8 cellular contexts compared by ENCODE assay signal in genomic region chr9:37591775-37592107, GRCh38. TPM values are rescaled to one million over a fixed set of nuclear protein-coding genes. Genes with fewer than 3 reads are reported as not detected.
DNase-seq lines count a peak whose midpoint lies in the region; ATAC-seq and TF ChIP-seq lines count a peak whose summit lies in the region.

No MANE protein-coding gene starts in this region.

- peaks cover 20% of the 10 kb centered on the region for H3K27me3 ChIP-seq in OCI-LY3 (ENCODE audit: low read depth, low read length)

- no peaks in the 10 kb centered on the region for H3K36me3 Mint-ChIP-seq in endothelial cell (ENCODE audit: low read depth, unreplicated experiment)
- H3K36me3 Mint-ChIP-seq in progenitor cell of endocrine pancreas (ENCODE audit: insufficient read depth) = peaks cover 2% of the 10 kb centered on the region

- H3K4me1 Mint-ChIP-seq in endothelial cell (ENCODE audit: unreplicated experiment) (peaks cover 8% of the 10 kb centered on the region), progenitor cell of endocrine pancreas (ENCODE audit: low read depth) (peaks cover 13% of the 10 kb centered on the region)

- DNase-seq in endothelial cell (ENCODE audit: low spot score) (no peak), progenitor cell of endocrine pancreas (ENCODE audit: low spot score, unreplicated experiment) (no peak), NOMO-1 treated with dmso at 0.1 percent for 144 hours (lab: John Stamatoyannopoulos, UW; ENCODE audit: unreplicated experiment) (no peak), T1000 (lab: John Stamatoyannopoulos, UW) (no peak), GM10266 (ENCODE audit: extremely low spot score) (no peak)

- H2AFZ ChIP-seq in OCI-LY3 (ENCODE audit: low read depth, low read length) = no peak overlapping the region

- TF ChIP-seq CTCF in OCI-LY3 (IDR thresholded peaks at IDR 0.05; ENCODE audit: low read depth, low read length) (no peak), endothelial cell (IDR thresholded peaks at IDR 0.05; ENCODE audit: unreplicated experiment) (no peak), progenitor cell of endocrine pancreas (IDR thresholded peaks at IDR 0.05; ENCODE audit: unreplicated experiment) (no peak), GM10266 (IDR thresholded peaks at IDR 0.05; ENCODE audit: control insufficient read depth, insufficient read depth, low read depth, missing control alignments) (no peak)

- no peaks in the 10 kb centered on the region for H3K27me3 Mint-ChIP-seq in endothelial cell (ENCODE audit: unreplicated experiment)
- peaks cover 15% of the 10 kb centered on the region for H3K27me3 Mint-ChIP-seq in progenitor cell of endocrine pancreas

- peaks cover 58% of the 10 kb centered on the region for H3K79me2 ChIP-seq in OCI-LY3 (ENCODE audit: low read length)

- H3K4me3 Mint-ChIP-seq in endothelial cell (ENCODE audit: unreplicated experiment) (peak overlapping the region; percentile 98), progenitor cell of endocrine pancreas (ENCODE audit: low read depth) (peak overlapping the region; percentile 90)

- H3K4me1 ChIP-seq in ES-I3 (ENCODE audit: insufficient read depth, low read length) = no peaks in the 10 kb centered on the region
- peaks cover 26% of the 10 kb centered on the region for H3K4me1 ChIP-seq in OCI-LY3 (ENCODE audit: low read length)

- ATAC-seq in HG02970 (IDR thresholded peaks at IDR 0.05; ENCODE audit: low FRiP score, unreplicated experiment) = no peak

- H3K9me3 ChIP-seq in ES-I3 (ENCODE audit: control insufficient read depth, insufficient read depth, low read length) (no peaks in the 10 kb centered on the region), OCI-LY3 (ENCODE audit: insufficient read depth, low read length) (no peaks in the 10 kb centered on the region)

- H4K20me1 ChIP-seq in OCI-LY3 (ENCODE audit: insufficient read depth, low read length) = peaks cover 25% of the 10 kb centered on the region

- peak overlapping the region; percentile 99 for H3K4me3 ChIP-seq in OCI-LY3 (ENCODE audit: low read length)

- H3K9me3 Mint-ChIP-seq in endothelial cell (ENCODE audit: unreplicated experiment) (no peaks in the 10 kb centered on the region), progenitor cell of endocrine pancreas (ENCODE audit: low read depth) (no peaks in the 10 kb centered on the region)

- peak overlapping the region; percentile 73 for H3K27ac ChIP-seq in OCI-LY3 (ENCODE audit: low read length)

- peak overlapping the region; percentile 96 for H3K4me2 ChIP-seq in OCI-LY3 (ENCODE audit: low read length)

- H3K36me3 ChIP-seq in ES-I3 (ENCODE audit: insufficient read depth, low read length) (peaks cover 6% of the 10 kb centered on the region), OCI-LY3 (replicated peaks; ENCODE audit: low read depth, low read length) (peaks cover 26% of the 10 kb centered on the region)

- H3K27ac Mint-ChIP-seq in endothelial cell (ENCODE audit: unreplicated experiment) (peak overlapping the region; percentile 18), progenitor cell of endocrine pancreas (peak overlapping the region; percentile 97)

- H3K9ac ChIP-seq in ES-I3 (ENCODE audit: low read depth, low read length) (peak overlapping the region; percentile 91), OCI-LY3 (ENCODE audit: low read length) (peak overlapping the region; percentile 98)

RNA-seq across cellular contexts. Expression of gene TOMM5, which starts 0.7 kb away (rescaled TPM):
- total RNA-seq in endothelial cell (ENCODE audit: unreplicated experiment) = 52.5 TPM
- 100 and 103 TPM in 2 replicates for total RNA-seq in progenitor cell of endocrine pancreas

RNA-seq across cellular contexts. Expression of gene FBXO10, which starts 15.6 kb away (rescaled TPM):
- 24.2 TPM for total RNA-seq in endothelial cell (ENCODE audit: unreplicated experiment)
- total RNA-seq in progenitor cell of endocrine pancreas = 22.0 TPM in 2 replicates

RNA-seq across cellular contexts. Expression of gene FRMPD1, which starts 59.0 kb away (rescaled TPM):
- total RNA-seq in endothelial cell (ENCODE audit: unreplicated experiment) = 0.08 TPM
- total RNA-seq in progenitor cell of endocrine pancreas = 0.31 and 0.44 TPM in 2 replicates
